24 cellular contexts compared by ENCODE assay signal in genomic region chr7:36244429-36244828, GRCh38.
DNase-seq lines count a peak whose midpoint lies in the region; ATAC-seq and TF ChIP-seq lines count a peak whose summit lies in the region.
"Had no signal": no experiment of that assay in that cellular context is flagged by ENCODE, and none has a peak within 500 bp of the region (broad histone marks: within the 10 kb centered on the region; RNA-seq: fewer than 3 reads in every experiment).

No MANE protein-coding gene starts in this region.

- H3K79me2 ChIP-seq in mesendoderm (ENCODE audit: control insufficient read depth, insufficient read depth, low read length) = no peaks in the 10 kb centered on the region
- no peaks in the 10 kb centered on the region for H3K79me2 ChIP-seq in SK-N-SH (ENCODE audit: insufficient read depth)

- no peaks in the 10 kb centered on the region for H3F3A ChIP-seq in SK-N-SH (replicated peaks; ENCODE audit: insufficient read depth)

- in situ Hi-C loops in gastrocnemius medialis (cut with MboI; ENCODE audit: low sequenced_read_pairs in 4 of 4) = no loop called here

- H3K27ac ChIP-seq in ascending aorta (peak overlapping the region; percentile 32 to 87), mesendoderm (ENCODE audit: low read depth, low read length) (no peak overlapping the region), gastrocnemius medialis (peak overlapping the region; percentile 33 to 55 (median 48)), vagina (peak overlapping the region; percentile 33), breast epithelium (no peak overlapping the region), SK-N-SH (ENCODE audit: low read depth in 2 of 2, low read length in 1 of 2) (no peak overlapping the region)
- H3K27ac ChIP-seq: HL-60 had no signal

- TF ChIP-seq EP300 in SK-N-SH (IDR thresholded peaks at IDR 0.05; ENCODE audit: borderline replicate concordance in 1 of 2, low read depth in 1 of 2, low read length in 1 of 2) = no peak

- peak overlapping the region; percentile 23 for H3K4ac ChIP-seq in mesendoderm (ENCODE audit: low read depth, low read length)

- TF ChIP-seq POLR2A in gastrocnemius medialis (IDR thresholded peaks at IDR 0.05) = no peak
- TF ChIP-seq POLR2A in vagina (IDR thresholded peaks at IDR 0.05) = no peak
- TF ChIP-seq POLR2A in breast epithelium (IDR thresholded peaks at IDR 0.05) = no peak

- no peak overlapping the region for H3K4me3 ChIP-seq in ascending aorta
- H3K4me3 ChIP-seq in mesendoderm (ENCODE audit: low read length) = no peak overlapping the region
- H3K4me3 ChIP-seq in gastrocnemius medialis = no peak overlapping the region
- H3K4me3 ChIP-seq in vagina = no peak overlapping the region
- H3K4me3 ChIP-seq in breast epithelium = no peak overlapping the region
- H3K4me3 ChIP-seq in SK-N-SH (ENCODE audit: low read depth in 2 of 2, low read length in 1 of 2) = no peak overlapping the region
- H3K4me3 ChIP-seq: GM12878 had no signal

- H3K9ac ChIP-seq in mesendoderm (ENCODE audit: low read length) (no peak overlapping the region), SK-N-SH (no peak overlapping the region)

- CTCF ChIA-PET in SK-N-SH (lab: Yijun Ruan, JAX) = no interaction called here

- no peak overlapping the region for H3K23ac ChIP-seq in mesendoderm (ENCODE audit: low read length)

- H2AK5ac ChIP-seq in mesendoderm (ENCODE audit: low read length) = no peak overlapping the region

- TF ChIP-seq CTCF in ascending aorta (IDR thresholded peaks at IDR 0.05) (no peak), gastrocnemius medialis (IDR thresholded peaks at IDR 0.05 in 4 of 5, conservative IDR thresholded peaks at IDR 0.05 in 1 of 5) (no peak), vagina (IDR thresholded peaks at IDR 0.05) (no peak), breast epithelium (IDR thresholded peaks at IDR 0.05) (no peak), SK-N-SH (IDR thresholded peaks at IDR 0.05) (no peak)

- POLR2A ChIA-PET in SK-N-SH (lab: Yijun Ruan, JAX) = interaction anchor here (0.6 kb wide), 1 partner anchor 1208 kb away, joined by 4 read pairs; no protein-coding TSS in a partner anchor

- peaks cover 4 to 17% of the 10 kb centered on the region in 2 donors for H3K4me1 ChIP-seq in ascending aorta
- no peaks in the 10 kb centered on the region for H3K4me1 ChIP-seq in mesendoderm (ENCODE audit: control insufficient read depth, low read depth, low read length)
- H3K4me1 ChIP-seq in gastrocnemius medialis = peaks cover 19 to 40% of the 10 kb centered on the region in 2 donors
- peaks cover 14% of the 10 kb centered on the region for H3K4me1 ChIP-seq in vagina
- H3K4me1 ChIP-seq in breast epithelium = no peaks in the 10 kb centered on the region
- no peaks in the 10 kb centered on the region for H3K4me1 ChIP-seq in SK-N-SH (ENCODE audit: control insufficient read depth in 1 of 2, insufficient read depth in 2 of 2, low read depth in 1 of 2, low read length in 1 of 2)
- H3K4me1 ChIP-seq: BE2C had no signal

- H4K20me1 ChIP-seq in SK-N-SH (ENCODE audit: insufficient read depth) = no peaks in the 10 kb centered on the region

- no peaks in the 10 kb centered on the region for H3K36me3 ChIP-seq in ascending aorta
- no peaks in the 10 kb centered on the region for H3K36me3 ChIP-seq in mesendoderm (ENCODE audit: control insufficient read depth, insufficient read depth, low read length)
- H3K36me3 ChIP-seq in gastrocnemius medialis = no peaks in the 10 kb centered on the region
- no peaks in the 10 kb centered on the region for H3K36me3 ChIP-seq in vagina
- no peaks in the 10 kb centered on the region for H3K36me3 ChIP-seq in breast epithelium
- no peaks in the 10 kb centered on the region for H3K36me3 ChIP-seq in SK-N-SH (replicated peaks in 1 of 2; ENCODE audit: control insufficient read depth in 1 of 2, insufficient read depth in 2 of 2, low read length in 1 of 2)
- H3K36me3 ChIP-seq: BE2C had no signal

- TF ChIP-seq RAD21 in SK-N-SH (IDR thresholded peaks at IDR 0.05; ENCODE audit: low read length) = no peak

- H3K79me1 ChIP-seq in mesendoderm (ENCODE audit: low read length) = no peaks in the 10 kb centered on the region

- H3K27me3 ChIP-seq in ascending aorta = no peaks in the 10 kb centered on the region
- H3K27me3 ChIP-seq in mesendoderm (ENCODE audit: insufficient read depth, low read length, poor library complexity) = no peaks in the 10 kb centered on the region
- no peaks in the 10 kb centered on the region for H3K27me3 ChIP-seq in gastrocnemius medialis
- H3K27me3 ChIP-seq in vagina = no peaks in the 10 kb centered on the region
- H3K27me3 ChIP-seq in breast epithelium = no peaks in the 10 kb centered on the region
- H3K27me3 ChIP-seq in SK-N-SH (ENCODE audit: insufficient read depth) = no peaks in the 10 kb centered on the region
- H3K27me3 ChIP-seq: BE2C had no signal

- H3K56ac ChIP-seq in mesendoderm (ENCODE audit: low read length) = no peak overlapping the region

- H2BK15ac ChIP-seq in mesendoderm (replicated peaks; ENCODE audit: low read depth) = no peak overlapping the region

- H3K4me2 ChIP-seq in mesendoderm (ENCODE audit: low read length) (no peak overlapping the region), SK-N-SH (no peak overlapping the region)

- no peaks in the 10 kb centered on the region for H3K9me2 ChIP-seq in SK-N-SH

- H4K8ac ChIP-seq in mesendoderm (ENCODE audit: low read depth, low read length) = no peak overlapping the region

- H3K9me3 ChIP-seq in ascending aorta (no peaks in the 10 kb centered on the region), gastrocnemius medialis (no peaks in the 10 kb centered on the region), vagina (no peaks in the 10 kb centered on the region), breast epithelium (no peaks in the 10 kb centered on the region), SK-N-SH (no peaks in the 10 kb centered on the region)
- H3K9me3 ChIP-seq: BE2C had no signal

- no peak overlapping the region for H2AFZ ChIP-seq in SK-N-SH (ENCODE audit: low read depth)

- ATAC-seq in gastrocnemius medialis (no peak), GM21529 (IDR thresholded peaks at IDR 0.05; ENCODE audit: unreplicated experiment) (no peak)
- ATAC-seq: GM12878, HCT116 had no signal

- intact Hi-C loops in ascending aorta (cut with DNase I) (no loop called here), gastrocnemius medialis (cut with DNase I; ENCODE audit: low total_unique reads) (no loop called here), vagina (cut with DNase I) (no loop called here), breast epithelium (cut with DNase I; ENCODE audit: low total_unique reads) (loop anchor here (5.0 kb wide), 1 partner anchor 153 kb away; no protein-coding TSS in a partner anchor)

- no peak overlapping the region for H2BK120ac ChIP-seq in mesendoderm (ENCODE audit: low read depth, low read length)

- no CpG with 5 or more reads among the region's 5 CpGs for WGBS in mesendoderm (ENCODE audit: extremely low coverage, insufficient coverage, low lambda C conversion rate)
- 93% methylated on average over 5 of the region's 5 CpGs for WGBS in SK-N-SH (ENCODE audit: low lambda C conversion rate)

- H3K18ac ChIP-seq in mesendoderm (ENCODE audit: low read length) = no peak overlapping the region

- H2BK5ac ChIP-seq in mesendoderm (ENCODE audit: low read length) = no peak overlapping the region

- H4K5ac ChIP-seq in mesendoderm (ENCODE audit: low read length) = no peak overlapping the region

- DNase-seq in ascending aorta (ENCODE audit: low spot score in 2 of 2) (no peak), mesendoderm (no peak), gastrocnemius medialis (no peak), vagina (ENCODE audit: extremely low spot score in 2 of 2) (no peak), breast epithelium (ENCODE audit: low spot score in 2 of 2) (no peak), SW 1271 (lab: John Stamatoyannopoulos, UW) (no peak), SK-N-SH (no peak)
- DNase-seq: ACHN; BE2C; CD4-positive, CD25-positive, alpha-beta regulatory T cell; CD8-positive, alpha-beta memory T cell; COR-L47; DMS 273 treated with DMSO at 0.1 percent for 48 hours; DMS53; DND-41; EL; GOT3; H7; HFFc6; IMR-90 had no signal

TF ChIP-seq in SK-N-SH, 30 proteins besides CTCF, POLR2A, EP300 and RAD21 (continues in another document):
- no peak for TF ChIP-seq NFIC (IDR thresholded peaks at IDR 0.05; ENCODE audit: borderline replicate concordance)
- TF ChIP-seq PBX3 (IDR thresholded peaks at IDR 0.05) = no peak
- TF ChIP-seq RXRA (IDR thresholded peaks at IDR 0.05; ENCODE audit: borderline replicate concordance, low read depth) = no peak
- TF ChIP-seq FOXJ3 (CRISPR knock-in tag; IDR thresholded peaks at IDR 0.05) = no peak
- TF ChIP-seq MEF2A (IDR thresholded peaks at IDR 0.05; ENCODE audit: borderline replicate concordance, low read depth) = no peak
- TF ChIP-seq USF2 (IDR thresholded peaks at IDR 0.05; ENCODE audit: borderline replicate concordance, low read depth, low read length) = no peak
- no peak for TF ChIP-seq JUND (IDR thresholded peaks at IDR 0.05)
- TF ChIP-seq POLR2AphosphoS5 (IDR thresholded peaks at IDR 0.05; ENCODE audit: low read depth, low read length) = no peak
- TF ChIP-seq FOSL2 (IDR thresholded peaks at IDR 0.05; ENCODE audit: borderline replicate concordance, low read depth) = no peak
- no peak for TF ChIP-seq MXI1 (IDR thresholded peaks at IDR 0.05; ENCODE audit: low read depth, low read length)
- no peak for TF ChIP-seq USF1 (IDR thresholded peaks at IDR 0.05; ENCODE audit: borderline replicate concordance, low read depth)
- no peak for TF ChIP-seq GABPA (IDR thresholded peaks at IDR 0.05; ENCODE audit: low read depth)

Comparison
In these comparisons a context has a peak if more than half of its experiments do, and no peak if none do; other contexts are left out.
1. H3K27ac ChIP-seq: peak in ascending aorta (2 of 2), gastrocnemius medialis (4 of 4) and vagina (single experiment); none in mesendoderm (single experiment), breast epithelium (0 of 2) and SK-N-SH (0 of 2).